Comparison of ENCODE assay signal across 15 cellular contexts in genomic region chr3:111732248-111732879, GRCh38. TPM values are rescaled to one million over a fixed set of nuclear protein-coding genes. Genes with fewer than 3 reads are reported as not detected.
DNase-seq lines count a peak whose midpoint lies in the region; ATAC-seq, FAIRE-seq and TF ChIP-seq lines count a peak whose summit lies in the region.
"Had no signal": no experiment of that assay in that cellular context is flagged by ENCODE, and none has a peak within 500 bp of the region (broad histone marks: within the 10 kb centered on the region; RNA-seq: fewer than 3 reads in every experiment).

No MANE protein-coding gene starts in this region.

- TF ChIP-seq CTCF in A549 (IDR thresholded peaks at IDR 0.05), result no peak

- TF ChIP-seq POLR2A in A549 (IDR thresholded peaks at IDR 0.05; ENCODE audit: low read length), result no peak

- CTCF ChIA-PET in A549 (lab: Yijun Ruan, JAX), result interaction anchor here (1.3 to 10.8 kb wide), 4 partner anchors 16 to 235 kb away, joined by 3 to 87 read pairs (median 6); no protein-coding TSS in a partner anchor

- no peaks in the 10 kb centered on the region for H3K27me3 ChIP-seq in mucosa of rectum (ENCODE audit: control insufficient read depth in 2 of 2, insufficient read depth in 2 of 2, low read length in 2 of 2)

- no peak for FAIRE-seq in A549 (lab: Jason Lieb, UNC)

- peak in 1 of 2 experiments; percentile 53 for DNase-seq in A549 (ENCODE audit: low read depth in 1 of 2, low spot score in 1 of 2)
- peak; percentile 49 for DNase-seq in NCI-H774 (lab: John Stamatoyannopoulos, UW)
- DNase-seq in NCI-H2029 treated with DMSO at 0.1 percent for 48 hours (lab: John Stamatoyannopoulos, UW), result no peak
- no peak for DNase-seq in NCI-H2107 (lab: John Stamatoyannopoulos, UW)
- DNase-seq in Right ventricle myocardium inferior (ENCODE audit: missing footprints), result no peak
- DNase-seq: activated CD8-positive, alpha-beta memory T cell treated with anti-CD3 and anti-CD28 coated beads, Interleukin-2, amount 50 U/mL, for 48 hours; activated naive CD4-positive, alpha-beta T cell treated with anti-CD3 and anti-CD28 coated beads, Interleukin-2, amount 10 ng/mL, durations not matched to agents 7 days and 5 days; effector memory CD8-positive, alpha-beta T cell; H7; left ventricle myocardium inferior; stimulated activated naive CD8-positive, alpha-beta T cell treated with anti-CD3 and anti-CD28 coated beads, Interleukin-15, amount 100 ng/mL, for 72 hours had no signal

- 16% methylated on average over 5 of the region's 5 CpGs for WGBS in A549 (ENCODE audit: missing lambda C conversion rate)

- H3K36me3 ChIP-seq in mucosa of rectum (ENCODE audit: control insufficient read depth in 2 of 2, insufficient read depth in 2 of 2, low read length in 2 of 2), result no peaks in the 10 kb centered on the region
- H3K36me3 ChIP-seq: left ventricle myocardium inferior had no signal

- H3K4me1 ChIP-seq in A549 (peaks cover 72% of the 10 kb centered on the region), mucosa of rectum (ENCODE audit: control insufficient read depth in 2 of 2, insufficient read depth in 2 of 2, low read length in 2 of 2) (peaks cover 0 to 5% of the 10 kb centered on the region in 2 donors)

- H3K9me3 ChIP-seq in A549 (no peaks in the 10 kb centered on the region), mucosa of rectum (ENCODE audit: control insufficient read depth in 2 of 2, low read length in 2 of 2) (no peaks in the 10 kb centered on the region)
- H3K9me3 ChIP-seq: left ventricle myocardium inferior had no signal

- H3K9ac ChIP-seq in mucosa of rectum (ENCODE audit: low read depth in 1 of 2, low read length in 2 of 2), result peak overlapping the region; percentile 20 to 30

- ATAC-seq in A549 (peak; percentile 66 to 78; a peak in 5 of 6 replicates), esophagus mucosa (peak; percentile 69), GM21723 (IDR thresholded peaks at IDR 0.05; ENCODE audit: unreplicated experiment) (no peak), Right ventricle myocardium inferior (no peak)
- ATAC-seq: effector memory CD8-positive, alpha-beta T cell; SK-N-SH treated with all-trans-retinoic acid at 6 μM for 48 hours; stimulated activated naive CD8-positive, alpha-beta T cell treated with anti-CD3 and anti-CD28 coated beads, Interleukin-15, amount 100 ng/mL, for 72 hours had no signal

- no peak for TF ChIP-seq EP300 in A549 (IDR thresholded peaks at IDR 0.05)

- H3K27ac ChIP-seq in A549 (peak overlapping the region; percentile 76 to 90), mucosa of rectum (ENCODE audit: low read depth in 2 of 2, low read length in 2 of 2) (peak overlapping the region in 1 of 2 donors; percentile 1)
- H3K27ac ChIP-seq: left ventricle myocardium inferior had no signal

- POLR2A ChIA-PET in A549 (lab: Yijun Ruan, JAX), result interaction anchor here (1.0 to 2.1 kb wide), 2 partner anchors 70 to 127 kb away, joined by 3 to 12 read pairs; partner anchors contain the start of gene PHLDB2

- peak overlapping the region; percentile 84 for H3K4me2 ChIP-seq in A549

- intact Hi-C loops in Right ventricle myocardium inferior (cut with DNase I), result no loop called here

- no peak for TF ChIP-seq RAD21 in A549 (conservative IDR thresholded peaks at IDR 0.05 in 1 of 2, IDR thresholded peaks at IDR 0.05 in 1 of 2)

- H3K4me3 ChIP-seq in A549, result peak overlapping the region; percentile 34
- peak overlapping the region; percentile 58 to 60 for H3K4me3 ChIP-seq in mucosa of rectum (ENCODE audit: low read length in 2 of 2)
- H3K4me3 ChIP-seq: left ventricle myocardium inferior had no signal

TF ChIP-seq in A549, 52 proteins besides CTCF, POLR2A, EP300 and RAD21:
- TF ChIP-seq PHF8 (IDR thresholded peaks at IDR 0.05; ENCODE audit: borderline replicate concordance, low read depth) (no peak), KDM5A (IDR thresholded peaks at IDR 0.05) (no peak), POLR2AphosphoS2 (conservative IDR thresholded peaks at IDR 0.05; ENCODE audit: low read length) (no peak), CHD2 (IDR thresholded peaks at IDR 0.05; ENCODE audit: low read length, partially characterized antibody) (no peak), ZSCAN20 (CRISPR knock-in tag; IDR thresholded peaks at IDR 0.05) (no peak), GATA3 (IDR thresholded peaks at IDR 0.05; ENCODE audit: borderline replicate concordance) (no peak), MAFK (IDR thresholded peaks at IDR 0.05; ENCODE audit: partially characterized antibody) (peak; percentile 78)
- TF ChIP-seq, protein P1, sequence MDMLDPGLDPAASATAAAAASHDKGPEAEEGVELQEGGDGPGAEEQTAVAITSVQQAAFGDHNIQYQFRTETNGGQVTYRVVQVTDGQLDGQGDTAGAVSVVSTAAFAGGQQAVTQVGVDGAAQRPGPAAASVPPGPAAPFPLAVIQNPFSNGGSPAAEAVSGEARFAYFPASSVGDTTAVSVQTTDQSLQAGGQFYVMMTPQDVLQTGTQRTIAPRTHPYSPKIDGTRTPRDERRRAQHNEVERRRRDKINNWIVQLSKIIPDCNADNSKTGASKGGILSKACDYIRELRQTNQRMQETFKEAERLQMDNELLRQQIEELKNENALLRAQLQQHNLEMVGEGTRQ (IDR thresholded peaks at IDR 0.05), result no peak
- TF ChIP-seq, protein P2, sequence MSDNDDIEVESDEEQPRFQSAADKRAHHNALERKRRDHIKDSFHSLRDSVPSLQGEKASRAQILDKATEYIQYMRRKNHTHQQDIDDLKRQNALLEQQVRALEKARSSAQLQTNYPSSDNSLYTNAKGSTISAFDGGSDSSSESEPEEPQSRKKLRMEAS (IDR thresholded peaks at IDR 0.05), result 0 out of 2 replicates have a peak, but pooled peaks have one; percentile 16

RNA-seq across cellular contexts. Expression of gene PLCXD2, which starts 57.9 kb away (rescaled TPM):
- polyA plus RNA-seq in A549 (2011; rRNA removed), result 14.3 and 15.2 TPM in 2 replicates
- 7.9 and 9.2 TPM in 2 replicates for polyA plus RNA-seq in A549 (2012; cell fraction: cytosol; rRNA removed)
- polyA plus RNA-seq in A549 (2012; cell fraction: nucleus; rRNA removed), result 3.9 and 5.4 TPM in 2 replicates
- 19.2 to 23.1 TPM (median 19.9 TPM) in 3 replicates for polyA plus RNA-seq in A549 (2017; fragmentation: RNase III; extraction: RNeasy Plus Mini Kit Qiagen cat#74134 plus additional on column Dnase treatment)
- 21.7 and 23.1 TPM in 2 replicates for polyA minus RNA-seq in A549 (2011; rRNA and poly(A)+ RNA removed)
- total RNA-seq in esophagus mucosa, result 6.2 TPM
- 4.0 TPM for total RNA-seq in Right ventricle myocardium inferior

Comparison
In these comparisons a context has a peak if more than half of its experiments do, and no peak if none do; other contexts are left out.
1. ATAC-seq: peak in A549 (2 of 2) and esophagus mucosa (single experiment); none in GM21723 (single experiment) and Right ventricle myocardium inferior (single experiment).